In genomic region chrX:49171752-49172279, GRCh38 we compare ENCODE assay signal across 8 cellular contexts. TPM values are rescaled to one million over a fixed set of nuclear protein-coding genes. Genes with fewer than 3 reads are reported as not detected.
DNase-seq lines count a peak whose midpoint lies in the region; TF ChIP-seq lines count a peak whose summit lies in the region.

TSS of gene PLP2 (plus strand) at chrX:49171898. CDS start at chrX:49172001, 103 bp downstream.

- H3K27me3 ChIP-seq in H7 (ENCODE audit: control insufficient read depth, insufficient read depth, low read length) (peaks cover 23% of the 10 kb centered on the region), stomach (no peaks in the 10 kb centered on the region)

- DNase-seq in EH (ENCODE audit: low read depth) (peak; percentile 65), H7 (peak; percentile 68), NCI-H2171 (lab: John Stamatoyannopoulos, UW) (peak; percentile 37), myocyte (ENCODE audit: low read depth) (peak; percentile 80), stomach (peak; percentile 58), HEK293T (ENCODE audit: extremely low spot score) (no peak)
- peak; percentile 44 to 46 for DNase-seq in activated CD8-positive, alpha-beta memory T cell treated with anti-CD3 and anti-CD28 coated beads for 4 hours (ENCODE audit: low read depth in 2 of 2)

- CTCF ChIA-PET in HEK293T (lab: Yijun Ruan, JAX), result interaction anchor here (0.8 kb wide), 1 partner anchor 21 kb away, joined by 3 read pairs; no protein-coding TSS in a partner anchor

- H3K4me1 ChIP-seq in stomach, result peaks cover 4 to 50% (median 32%) of the 10 kb centered on the region in 4 donors

- H3K36me3 ChIP-seq in H7 (replicated peaks; ENCODE audit: control insufficient read depth, insufficient read depth, low read length) (no peaks in the 10 kb centered on the region), stomach (peaks cover 0 to 34% (median 26%) of the 10 kb centered on the region in 4 donors)

- WGBS in stomach, 5 donors, result 0 to 48% (median 7%) methylated on average over 20 to 46 of the region's 46 CpGs

- H3K4me3 ChIP-seq in H7 (ENCODE audit: insufficient read depth, low read depth, low read length) (peak within 1 kb of the TSS; percentile 47), stomach (peak within 1 kb of the TSS; percentile 52 to 66 (median 58))

- in situ Hi-C loops in endometrial microvascular endothelial cells (cut with HindIII; ENCODE audit: inconsistent ontology term, low pct_unique_long_range_greater_than_20kb, low sequenced_read_pairs), result no loop called here

- TF ChIP-seq EP300 in stomach (IDR thresholded peaks at IDR 0.05), result no peak

- TF ChIP-seq CTCF in stomach (IDR thresholded peaks at IDR 0.05), result no peak

- TF ChIP-seq POLR2A in stomach (IDR thresholded peaks at IDR 0.05), result no peak

- peak within 1 kb of the TSS; percentile 75 to 92 (median 87) for H3K27ac ChIP-seq in stomach

- POLR2A ChIA-PET in HEK293T (lab: Yijun Ruan, JAX), result interaction anchor here (1.3 to 1.9 kb wide), 2 partner anchors 16 to 19 kb away, joined by 4 to 10 read pairs; no protein-coding TSS in a partner anchor

- intact Hi-C loops in stomach (cut with DNase I; ENCODE audit: low total_unique reads), result no loop called here

- peaks cover 0 to 9% (median 2%) of the 10 kb centered on the region in 4 donors for H3K9me3 ChIP-seq in stomach

TF ChIP-seq in HEK293T, 16 proteins besides CTCF, POLR2A, EP300 and RAD21:
- TF ChIP-seq BHLHE40 (IDR thresholded peaks at IDR 0.05; ENCODE audit: borderline replicate concordance) (no peak), L3MBTL2 (conservative IDR thresholded peaks at IDR 0.05) (no peak), ARNT (IDR thresholded peaks at IDR 0.05) (no peak), CTBP1 (IDR thresholded peaks at IDR 0.05; ENCODE audit: borderline replicate concordance) (no peak), FOXA1 (IDR thresholded peaks at IDR 0.05) (no peak), PKNOX1 (IDR thresholded peaks at IDR 0.05) (no peak), ZNF384 (IDR thresholded peaks at IDR 0.05) (no peak), FOXK2 (IDR thresholded peaks at IDR 0.05) (no peak), NFRKB (IDR thresholded peaks at IDR 0.05) (no peak), LEF1 (IDR thresholded peaks at IDR 0.05; ENCODE audit: borderline replicate concordance) (no peak), SUZ12 (IDR thresholded peaks at IDR 0.05) (no peak), HDGF (IDR thresholded peaks at IDR 0.05; ENCODE audit: borderline replicate concordance) (no peak)
TF ChIP-seq in HEK293T: peak in this region for 0.

RNA-seq across cellular contexts. Expression of gene PLP2, which starts in this region (rescaled TPM):
- total RNA-seq in H7 (2014; rRNA removed; shearing (Covaris generic)), result 1.1 and 1.5 TPM in 2 replicates
- total RNA-seq in endometrial microvascular endothelial cells (ENCODE audit: inconsistent ontology term), result 135 TPM
- 48.7 and 68.3 TPM in 2 replicates for total RNA-seq in myocyte
- polyA plus RNA-seq in myocyte (2012), result 94.6 TPM
- total RNA-seq in stomach, result 100 to 1,000 TPM in 1 of 5 donors, 10 to 100 TPM in 4; 14.0 to 155 (median 52.2) TPM
- polyA plus RNA-seq in stomach, result 100 to 1,000 TPM in 1 of 3 donors, 10 to 100 TPM in 2; 55.0 to 323 (median 94.4) TPM
